In genomic region chr16:51553314-51553713, GRCh38 we compare ENCODE assay signal across 18 cellular contexts.
"Had no signal": no experiment of that assay in that cellular context is flagged by ENCODE, and none has a peak within 500 bp of the region (broad histone marks: within the 10 kb centered on the region; RNA-seq: fewer than 3 reads in every experiment).

No MANE protein-coding gene starts in this region.

- H3K9me3 ChIP-seq: body of pancreas, esophagus squamous epithelium, gastrocnemius medialis, thyroid gland had no signal

- H3K4me1 ChIP-seq: body of pancreas, gastrocnemius medialis, thyroid gland had no signal

- DNase-seq: activated CD4-positive, alpha-beta T cell treated with anti-CD3 and anti-CD28 coated beads, Interleukin-2, amount 50 U/mL, for 4 hours; activated CD8-positive, alpha-beta memory T cell treated with anti-CD3 and anti-CD28 coated beads, Interleukin-2, amount 10 ng/mL, durations not matched to agents 7 days and 5 days; activated effector memory CD4-positive, alpha-beta T cell treated with anti-CD3 and anti-CD28 coated beads, Interleukin-2, amount 50 U/mL, for 16 hours; activated T-cell treated with anti-CD3 and anti-CD28 coated beads, Interleukin-2, amount 50 U/mL, for 4 hours; amniotic stem cell; body of pancreas; cerebellar nuclear complex; dermis blood vessel endothelial cell; endodermal cell; esophagus squamous epithelium; gastrocnemius medialis; kidney; naive thymus-derived CD8-positive, alpha-beta T cell; right cardiac atrium; small intestine; T-helper 2 cell; thyroid gland had no signal

- H3K27me3 ChIP-seq: body of pancreas, gastrocnemius medialis, thyroid gland had no signal

- H3K4me3 ChIP-seq: body of pancreas, esophagus squamous epithelium, gastrocnemius medialis, thyroid gland had no signal

- ATAC-seq: activated CD8-positive, alpha-beta memory T cell treated with anti-CD3 and anti-CD28 coated beads, Interleukin-2, amount 10 ng/mL, durations not matched to agents 7 days and 5 days; activated naive CD4-positive, alpha-beta T cell treated with anti-CD3 and anti-CD28 coated beads, Interleukin-2, amount 50 U/mL, for 72 hours; activated T-cell treated with anti-CD3 and anti-CD28 coated beads, Interleukin-2, amount 50 U/mL, for 4 hours; body of pancreas; gastrocnemius medialis; naive thymus-derived CD8-positive, alpha-beta T cell; right cardiac atrium had no signal

- H3K27ac ChIP-seq: body of pancreas, esophagus squamous epithelium, gastrocnemius medialis, thyroid gland had no signal

- H3K36me3 ChIP-seq: esophagus squamous epithelium, gastrocnemius medialis, thyroid gland had no signal
